In the genomic region with DNA sequence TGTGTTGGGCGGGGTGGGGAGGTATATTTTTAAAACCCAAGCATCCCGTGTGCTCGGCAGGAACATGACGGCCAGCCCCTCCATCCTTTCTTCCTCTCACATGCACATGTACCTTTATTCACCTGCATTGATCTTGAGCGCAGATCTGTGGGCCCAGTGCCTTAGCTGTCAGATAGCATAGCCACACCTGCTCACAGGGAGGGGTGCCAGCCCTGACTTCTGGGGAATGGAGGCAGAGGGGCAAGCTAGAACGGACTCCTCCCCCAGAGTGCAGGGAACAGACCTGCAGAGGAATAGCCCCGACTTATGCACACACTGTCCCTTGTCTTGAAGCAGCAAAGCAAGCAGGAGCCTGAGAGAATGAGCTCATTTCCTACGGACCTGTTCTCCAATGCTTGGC, we compare ENCODE assay signal across 32 cellular contexts.
"Had no signal": no experiment of that assay in that cellular context is flagged by ENCODE, and none has a peak within 500 bp of the region (broad histone marks: within the 10 kb centered on the region; RNA-seq: fewer than 3 reads in every experiment).

No MANE protein-coding gene starts in this region.

- H3K9me2 ChIP-seq: SK-N-SH had no signal

- H3K9ac ChIP-seq: SK-N-SH had no signal

- H3K4me3 Mint-ChIP-seq: activated CD4-positive, alpha-beta T cell treated with anti-CD3 and anti-CD28 coated beads, Interleukin-2, amount 10 ng/mL, durations not matched to agents 24 days and 14 days; activated CD8-positive, alpha-beta T cell treated with anti-CD3 and anti-CD28 coated beads for 36 hours; activated naive CD4-positive, alpha-beta T cell treated with anti-CD3 and anti-CD28 coated beads, Interleukin-2, amount 10 ng/mL, durations not matched to agents 7 days and 5 days; activated naive CD8-positive, alpha-beta T cell; activated naive CD8-positive, alpha-beta T cell treated with anti-CD3 and anti-CD28 coated beads, Interleukin-2, amount 50 U/mL, for 24 hours; activated T-cell treated with anti-CD3 and anti-CD28 coated beads, Interleukin-2, amount 50 U/mL, for 4 hours; brain; T-cell had no signal

- H3K4me1 Mint-ChIP-seq: activated naive CD4-positive, alpha-beta T cell treated with anti-CD3 and anti-CD28 coated beads, Interleukin-2, amount 10 ng/mL, durations not matched to agents 7 days and 5 days; T-cell had no signal

- H3K27me3 Mint-ChIP-seq: activated CD4-positive, alpha-beta T cell treated with anti-CD3 and anti-CD28 coated beads, Interleukin-2, amount 10 ng/mL, durations not matched to agents 24 days and 14 days; activated CD8-positive, alpha-beta T cell treated with anti-CD3 and anti-CD28 coated beads for 36 hours; activated naive CD4-positive, alpha-beta T cell treated with anti-CD3 and anti-CD28 coated beads, Interleukin-2, amount 10 ng/mL, durations not matched to agents 7 days and 5 days; activated naive CD8-positive, alpha-beta T cell; activated naive CD8-positive, alpha-beta T cell treated with anti-CD3 and anti-CD28 coated beads, Interleukin-2, amount 50 U/mL, for 24 hours; T-cell had no signal

- DNase-seq: activated CD4-positive, alpha-beta T cell treated with anti-CD3 and anti-CD28 coated beads, Interleukin-2, amount 10 ng/mL, durations not matched to agents 24 days and 14 days; activated CD4-positive, alpha-beta T cell treated with anti-CD3 and anti-CD28 coated beads, Interleukin-2, amount 50 U/mL, for 4 hours; activated CD8-positive, alpha-beta T cell treated with anti-CD3 and anti-CD28 coated beads for 36 hours; activated effector memory CD4-positive, alpha-beta T cell treated with Interleukin-2 at 50 U/mL for 16 hours; activated naive CD4-positive, alpha-beta T cell treated with anti-CD3 and anti-CD28 coated beads, Interleukin-2, amount 10 ng/mL, durations not matched to agents 7 days and 5 days; activated naive CD8-positive, alpha-beta T cell treated with anti-CD3 and anti-CD28 coated beads, Interleukin-2, amount 50 U/mL, for 24 hours; activated T-cell treated with anti-CD3 and anti-CD28 coated beads for 4 hours; activated T-cell treated with anti-CD3 and anti-CD28 coated beads, Interleukin-2, amount 50 U/mL, for 4 hours; anterior cingulate cortex; caudate nucleus; cerebellar nuclear complex; MG63; NCI-H1048; NCI-H1105 treated with DMSO at 0.1 percent for 48 hours; NCI-H1436; NCI-H1694; NCI-H1930; NCI-H2081 treated with DMSO at 0.1 percent for 48 hours; NCI-H345; NCI-H524 treated with DMSO at 0.1 percent for 48 hours; PC-3; Peyer's patch; RPMI8226; SHP77 treated with DMSO at 0.1 percent for 48 hours; SK-N-SH; T-cell; T-helper 2 cell; T-helper 9 cell had no signal

- H3K9me3 ChIP-seq: MG63, Peyer's patch, SJSA1, SK-N-SH had no signal

- H3K27me3 ChIP-seq: MG63, Peyer's patch, SJSA1 had no signal

- H3K27ac Mint-ChIP-seq: activated CD4-positive, alpha-beta T cell treated with anti-CD3 and anti-CD28 coated beads, Interleukin-2, amount 10 ng/mL, durations not matched to agents 24 days and 14 days; activated CD8-positive, alpha-beta T cell treated with anti-CD3 and anti-CD28 coated beads for 36 hours; activated naive CD4-positive, alpha-beta T cell treated with anti-CD3 and anti-CD28 coated beads, Interleukin-2, amount 10 ng/mL, durations not matched to agents 7 days and 5 days; activated naive CD8-positive, alpha-beta T cell; activated naive CD8-positive, alpha-beta T cell treated with anti-CD3 and anti-CD28 coated beads, Interleukin-2, amount 50 U/mL, for 24 hours; T-cell had no signal

- ATAC-seq: activated CD8-positive, alpha-beta T cell treated with anti-CD3 and anti-CD28 coated beads for 36 hours; activated naive CD8-positive, alpha-beta T cell treated with anti-CD3 and anti-CD28 coated beads, Interleukin-2, amount 50 U/mL, for 24 hours; activated T-cell treated with anti-CD3 and anti-CD28 coated beads, Interleukin-2, amount 50 U/mL, for 4 hours; PC-3; T-cell had no signal

- H3K4me2 ChIP-seq: SK-N-SH had no signal

- H3K9me3 Mint-ChIP-seq: activated CD4-positive, alpha-beta T cell treated with anti-CD3 and anti-CD28 coated beads, Interleukin-2, amount 10 ng/mL, durations not matched to agents 24 days and 14 days; activated CD8-positive, alpha-beta T cell treated with anti-CD3 and anti-CD28 coated beads for 36 hours; activated naive CD4-positive, alpha-beta T cell treated with anti-CD3 and anti-CD28 coated beads, Interleukin-2, amount 10 ng/mL, durations not matched to agents 7 days and 5 days; activated naive CD8-positive, alpha-beta T cell treated with anti-CD3 and anti-CD28 coated beads, Interleukin-2, amount 50 U/mL, for 24 hours; activated T-cell treated with anti-CD3 and anti-CD28 coated beads, Interleukin-2, amount 50 U/mL, for 4 hours; brain; T-cell had no signal

- H3K27ac ChIP-seq: SJSA1, VCaP had no signal

- H3K4me1 ChIP-seq: Peyer's patch, SJSA1 had no signal

- H3K4me3 ChIP-seq: MG63, Peyer's patch, SJSA1 had no signal
